Comparison of ENCODE assay signal across 40 cellular contexts in the genomic region with DNA sequence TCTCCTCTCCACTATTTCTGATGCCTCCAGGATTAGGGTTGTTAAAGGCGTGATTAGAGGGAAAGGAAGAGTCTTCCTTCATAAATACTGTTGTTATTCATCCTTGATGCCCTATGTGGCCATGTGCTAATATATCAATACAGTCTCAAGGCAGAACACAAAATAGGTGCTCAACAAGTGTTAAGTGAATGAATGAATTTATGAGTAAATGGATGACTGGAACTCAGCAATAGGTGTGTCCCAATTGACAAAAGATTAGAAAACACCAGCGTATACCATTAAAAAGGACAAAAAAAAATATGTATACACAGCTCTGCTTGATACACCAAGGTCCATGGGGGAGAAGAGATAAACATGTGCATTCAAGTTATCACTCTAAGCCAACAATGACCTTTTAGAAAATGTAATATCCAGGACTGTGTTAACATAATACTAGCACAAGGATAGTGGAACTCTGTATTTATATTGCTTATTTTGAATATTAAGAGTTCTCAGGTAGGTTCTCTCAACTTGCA.
"Had no signal": no experiment of that assay in that cellular context is flagged by ENCODE, and none has a peak within 500 bp of the region (broad histone marks: within the 10 kb centered on the region; RNA-seq: fewer than 3 reads in every experiment).

No MANE protein-coding gene starts in this region.

- H3K4me3 Mint-ChIP-seq: activated naive CD4-positive, alpha-beta T cell treated with anti-CD3 and anti-CD28 coated beads for 36 hours; activated naive CD4-positive, alpha-beta T cell treated with anti-CD3 and anti-CD28 coated beads, Interleukin-2, amount 10 ng/mL, durations not matched to agents 7 days and 5 days; activated naive CD4-positive, alpha-beta T cell treated with anti-CD3 and anti-CD28 coated beads, Interleukin-2, amount 50 U/mL, for 24 hours; activated naive CD8-positive, alpha-beta T cell; activated naive CD8-positive, alpha-beta T cell treated with anti-CD3 and anti-CD28 coated beads for 36 hours; activated naive CD8-positive, alpha-beta T cell treated with anti-CD3 and anti-CD28 coated beads, Interleukin-2, amount 10 ng/mL, durations not matched to agents 7 days and 5 days; activated naive CD8-positive, alpha-beta T cell treated with anti-CD3 and anti-CD28 coated beads, Interleukin-2, amount 50 U/mL, for 24 hours; activated T-cell treated with anti-CD3 and anti-CD28 coated beads, Interleukin-2, amount 50 U/mL, for 24 hours; activated T-cell treated with anti-CD3 and anti-CD28 coated beads, Interleukin-2, amount 50 U/mL, for 4 hours; activated T-cell treated with anti-CD3 and anti-CD28 coated beads, Interleukin-2, amount 50 U/mL, for 72 hours; activated T-helper 1 cell treated with anti-CD3 and anti-CD28 coated beads, Interleukin-12 subunit alpha, Interleukin-12 subunit beta, Interleukin-2, Interleukin-4 antibody, amounts not matched to agents 30 ng/mL and 10 ng/mL and 1 ng/mL, durations not matched to agents 14 hours and 24 hours and 36 hours; activated T-helper 17 cell treated with anti-CD3 and anti-CD28 coated beads, Interleukin-2, amount 50 U/mL, for 72 hours; brain; central memory CD8-positive, alpha-beta T cell had no signal

- H3K27ac ChIP-seq: adrenal gland, ascending aorta, body of pancreas, brain microvascular endothelial cell, breast epithelium, cardiac muscle cell had no signal

- H3K36me3 Mint-ChIP-seq: activated naive CD4-positive, alpha-beta T cell treated with anti-CD3 and anti-CD28 coated beads, Interleukin-2, amount 10 ng/mL, durations not matched to agents 7 days and 5 days; activated naive CD4-positive, alpha-beta T cell treated with anti-CD3 and anti-CD28 coated beads, Interleukin-2, amount 50 U/mL, for 24 hours; activated naive CD8-positive, alpha-beta T cell; activated naive CD8-positive, alpha-beta T cell treated with anti-CD3 and anti-CD28 coated beads for 36 hours; activated naive CD8-positive, alpha-beta T cell treated with anti-CD3 and anti-CD28 coated beads, Interleukin-2, amount 10 ng/mL, durations not matched to agents 7 days and 5 days; brain had no signal

- H3K9me3 Mint-ChIP-seq: activated naive CD4-positive, alpha-beta T cell treated with anti-CD3 and anti-CD28 coated beads for 36 hours; activated naive CD4-positive, alpha-beta T cell treated with anti-CD3 and anti-CD28 coated beads, Interleukin-2, amount 10 ng/mL, durations not matched to agents 7 days and 5 days; activated naive CD4-positive, alpha-beta T cell treated with anti-CD3 and anti-CD28 coated beads, Interleukin-2, amount 50 U/mL, for 24 hours; activated naive CD8-positive, alpha-beta T cell treated with anti-CD3 and anti-CD28 coated beads for 36 hours; activated T-cell treated with anti-CD3 and anti-CD28 coated beads, Interleukin-2, amount 50 U/mL, for 24 hours; activated T-cell treated with anti-CD3 and anti-CD28 coated beads, Interleukin-2, amount 50 U/mL, for 4 hours; activated T-cell treated with anti-CD3 and anti-CD28 coated beads, Interleukin-2, amount 50 U/mL, for 72 hours; activated T-helper 1 cell treated with anti-CD3 and anti-CD28 coated beads, Interleukin-12 subunit alpha, Interleukin-12 subunit beta, Interleukin-2, Interleukin-4 antibody, amounts not matched to agents 30 ng/mL and 10 ng/mL and 1 ng/mL, durations not matched to agents 14 hours and 24 hours and 36 hours; activated T-helper 17 cell treated with anti-CD3 and anti-CD28 coated beads, Interleukin-2, amount 50 U/mL, for 72 hours; central memory CD8-positive, alpha-beta T cell had no signal

- H3K27me3 ChIP-seq: adrenal gland, ascending aorta, body of pancreas, brain microvascular endothelial cell, breast epithelium, cardiac muscle cell had no signal

- H3K36me3 ChIP-seq: adrenal gland, ascending aorta, brain microvascular endothelial cell, breast epithelium, cardiac muscle cell had no signal

- H3K4me1 ChIP-seq: ascending aorta, breast epithelium had no signal

- H3K27ac Mint-ChIP-seq: activated naive CD4-positive, alpha-beta T cell treated with anti-CD3 and anti-CD28 coated beads for 36 hours; activated naive CD4-positive, alpha-beta T cell treated with anti-CD3 and anti-CD28 coated beads, Interleukin-2, amount 10 ng/mL, durations not matched to agents 7 days and 5 days; activated naive CD4-positive, alpha-beta T cell treated with anti-CD3 and anti-CD28 coated beads, Interleukin-2, amount 50 U/mL, for 24 hours; activated naive CD4-positive, alpha-beta T cell treated with anti-CD3 and anti-CD28 coated beads, Interleukin-2, amount 50 U/mL, for 72 hours; activated naive CD8-positive, alpha-beta T cell; activated naive CD8-positive, alpha-beta T cell treated with anti-CD3 and anti-CD28 coated beads for 36 hours; activated naive CD8-positive, alpha-beta T cell treated with anti-CD3 and anti-CD28 coated beads, Interleukin-2, amount 10 ng/mL, durations not matched to agents 7 days and 5 days; activated naive CD8-positive, alpha-beta T cell treated with anti-CD3 and anti-CD28 coated beads, Interleukin-2, amount 50 U/mL, for 24 hours; activated T-cell treated with anti-CD3 and anti-CD28 coated beads, Interleukin-2, amount 50 U/mL, for 24 hours; activated T-cell treated with anti-CD3 and anti-CD28 coated beads, Interleukin-2, amount 50 U/mL, for 72 hours; activated T-helper 1 cell treated with anti-CD3 and anti-CD28 coated beads, Interleukin-12 subunit alpha, Interleukin-12 subunit beta, Interleukin-2, Interleukin-4 antibody, amounts not matched to agents 30 ng/mL and 10 ng/mL and 1 ng/mL, durations not matched to agents 14 hours and 24 hours and 36 hours; activated T-helper 17 cell treated with anti-CD3 and anti-CD28 coated beads, Interleukin-2, amount 50 U/mL, for 72 hours; activated T-helper 2 cell treated with anti-CD3 and anti-CD28 coated beads, Interferon-gamma antibody, Interleukin-2, Interleukin-4, amounts not matched to agents 10 μg/mL and 5 μg/mL and 100 μg/mL, durations not matched to agents 14 hours and 24 hours and 36 hours; brain had no signal

- H3K9me3 ChIP-seq: adrenal gland, ascending aorta, body of pancreas, breast epithelium had no signal

- H3K4me3 ChIP-seq: adrenal gland, ascending aorta, body of pancreas, breast epithelium, cardiac muscle cell had no signal

- DNase-seq: activated effector memory CD4-positive, alpha-beta T cell treated with anti-CD3 and anti-CD28 coated beads, Interleukin-2, amount 50 U/mL, for 16 hours; activated effector memory CD4-positive, alpha-beta T cell treated with Interleukin-2 at 50 U/mL for 16 hours; activated gamma-delta T cell; activated gamma-delta T cell treated with Interleukin-2 at 50 U/mL for 16 hours; activated naive CD4-positive, alpha-beta T cell; activated naive CD4-positive, alpha-beta T cell treated with anti-CD3 and anti-CD28 coated beads for 36 hours; activated naive CD4-positive, alpha-beta T cell treated with anti-CD3 and anti-CD28 coated beads, Interleukin-2, amount 10 ng/mL, durations not matched to agents 7 days and 5 days; activated naive CD4-positive, alpha-beta T cell treated with anti-CD3 and anti-CD28 coated beads, Interleukin-2, amount 50 U/mL, for 16 hours; activated naive CD4-positive, alpha-beta T cell treated with Interleukin-2 at 50 U/mL for 16 hours; activated naive CD8-positive, alpha-beta T cell treated with anti-CD3 and anti-CD28 coated beads for 36 hours; activated naive CD8-positive, alpha-beta T cell treated with anti-CD3 and anti-CD28 coated beads, Interleukin-2, amount 10 ng/mL, durations not matched to agents 7 days and 5 days; activated naive CD8-positive, alpha-beta T cell treated with anti-CD3 and anti-CD28 coated beads, Interleukin-2, amount 50 U/mL, for 24 hours; activated T-cell treated with anti-CD3 and anti-CD28 coated beads, Interleukin-2, amount 50 U/mL, for 1 hour; activated T-cell treated with anti-CD3 and anti-CD28 coated beads, Interleukin-2, amount 50 U/mL, for 24 hours; activated T-cell treated with anti-CD3 and anti-CD28 coated beads, Interleukin-2, amount 50 U/mL, for 4 hours; activated T-cell treated with anti-CD3 and anti-CD28 coated beads, Interleukin-2, amount 50 U/mL, for 48 hours; activated T-cell treated with anti-CD3 and anti-CD28 coated beads, Interleukin-2, amount 50 U/mL, for 72 hours; adrenal gland; amniotic stem cell; amygdala; anterior cingulate cortex; aorta; body of pancreas; brain microvascular endothelial cell; caudate nucleus; central memory CD4-positive, alpha-beta T cell; cerebellar nuclear complex had no signal

- ATAC-seq: activated naive CD4-positive, alpha-beta T cell treated with anti-CD3 and anti-CD28 coated beads, Interleukin-2, amount 50 U/mL, for 72 hours; activated naive CD8-positive, alpha-beta T cell treated with anti-CD3 and anti-CD28 coated beads, Interleukin-2, amount 50 U/mL, for 24 hours; activated T-cell treated with anti-CD3 and anti-CD28 coated beads, Interleukin-2, amount 50 U/mL, for 4 hours; activated T-cell treated with anti-CD3 and anti-CD28 coated beads, Interleukin-2, amount 50 U/mL, for 72 hours; activated T-helper 17 cell treated with anti-CD3 and anti-CD28 coated beads, Interleukin-2, amount 50 U/mL, for 72 hours; body of pancreas had no signal

- H3K27me3 Mint-ChIP-seq: activated naive CD4-positive, alpha-beta T cell treated with anti-CD3 and anti-CD28 coated beads, Interleukin-2, amount 10 ng/mL, durations not matched to agents 7 days and 5 days; activated naive CD4-positive, alpha-beta T cell treated with anti-CD3 and anti-CD28 coated beads, Interleukin-2, amount 50 U/mL, for 24 hours; activated naive CD8-positive, alpha-beta T cell; activated naive CD8-positive, alpha-beta T cell treated with anti-CD3 and anti-CD28 coated beads for 36 hours; activated naive CD8-positive, alpha-beta T cell treated with anti-CD3 and anti-CD28 coated beads, Interleukin-2, amount 10 ng/mL, durations not matched to agents 7 days and 5 days; activated naive CD8-positive, alpha-beta T cell treated with anti-CD3 and anti-CD28 coated beads, Interleukin-2, amount 50 U/mL, for 24 hours; activated T-cell treated with anti-CD3 and anti-CD28 coated beads, Interleukin-2, amount 50 U/mL, for 24 hours; activated T-helper 17 cell treated with anti-CD3 and anti-CD28 coated beads, Interleukin-2, amount 50 U/mL, for 72 hours; central memory CD8-positive, alpha-beta T cell had no signal

- FAIRE-seq: astrocyte, bronchial epithelial cell had no signal
